ENCODE assay signal across 1 cellular context in genomic region chr6:41027799-41028617, GRCh38.
TF ChIP-seq lines count a peak whose summit lies in the region.

No MANE protein-coding gene starts in this region.

TF ChIP-seq in HepG2, 621 proteins besides CTCF, POLR2A, EP300 and RAD21 (continued from another document):
- peak; percentile 53; the same call in 1 of the 2 replicates for TF ChIP-seq HOMEZ (CRISPR knock-in tag; IDR thresholded peaks at IDR 0.05; ENCODE audit: low read depth)
- no peak; the same call in 1 of the 2 replicates for TF ChIP-seq ZNF83 (CRISPR knock-in tag; IDR thresholded peaks at IDR 0.05; ENCODE audit: borderline replicate concordance)
- TF ChIP-seq SKI (IDR thresholded peaks at IDR 0.05; ENCODE audit: partially characterized antibody) = peak; percentile 40
